ENCODE assay signal across 15 cellular contexts in genomic region chr11:116557261-116557660, GRCh38.
A peak's percentile ranks its signal among the peaks of the same experiment; 100 is the strongest.
DNase-seq lines count a peak whose midpoint lies in the region; ATAC-seq and TF ChIP-seq lines count a peak whose summit lies in the region.
"Had no signal": no experiment of that assay in that cellular context is flagged by ENCODE, and none has a peak within 500 bp of the region (broad histone marks: within the 10 kb centered on the region; RNA-seq: fewer than 3 reads in every experiment).

No MANE protein-coding gene starts in this region.

- TF ChIP-seq CTCF in HFF-Myc (IDR thresholded peaks at IDR 0.05; ENCODE audit: low read depth, low read length, missing control alignments) (no peak), RWPE2 (IDR thresholded peaks at IDR 0.05; ENCODE audit: poor library complexity, severe bottlenecking) (no peak), glutamatergic neuron (IDR thresholded peaks at IDR 0.05; ENCODE audit: partially characterized antibody, unreplicated experiment) (no peak)

- peak; percentile 30 for DNase-seq in AG20443 (ENCODE audit: low spot score)
- DNase-seq in HFF-Myc (ENCODE audit: extremely low read depth, low read depth), result peak; percentile 7
- no peak for DNase-seq in RWPE2 (ENCODE audit: low spot score)
- DNase-seq in glutamatergic neuron, result no peak
- no peak for DNase-seq in stimulated activated CD8-positive, alpha-beta memory T cell treated with anti-CD3 and anti-CD28 coated beads, Interleukin-4, amount 100 ng/mL, for 48 hours
- DNase-seq in DMS79 (lab: John Stamatoyannopoulos, UW), result no peak
- DNase-seq: DMS 273 treated with DMSO at 0.1 percent for 48 hours; HCEC 1CT; NCI-H1092; NK-92 treated with Interleukin-12 subunit alpha and Interleukin-12 subunit beta, amount 100 ng/mL, for 24 hours; RPMI8226 had no signal

- H3K9me3 Mint-ChIP-seq in glutamatergic neuron (ENCODE audit: unreplicated experiment), result peaks cover 6% of the 10 kb centered on the region

- H3K27me3 Mint-ChIP-seq in glutamatergic neuron (ENCODE audit: unreplicated experiment), result peaks cover 6% of the 10 kb centered on the region

- peaks cover 14% of the 10 kb centered on the region for H3K36me3 Mint-ChIP-seq in glutamatergic neuron (ENCODE audit: unreplicated experiment)

- H3K27me3 ChIP-seq in RWPE2 (ENCODE audit: insufficient read depth, poor library complexity, severe bottlenecking), result no peaks in the 10 kb centered on the region

- H3K4me1 ChIP-seq in RWPE2 (ENCODE audit: insufficient read depth, poor library complexity, severe bottlenecking), result no peaks in the 10 kb centered on the region

- no peaks in the 10 kb centered on the region for H3K9me3 ChIP-seq in RWPE2 (ENCODE audit: severe bottlenecking)

- H3K27ac Mint-ChIP-seq in glutamatergic neuron (ENCODE audit: unreplicated experiment), result peak overlapping the region; percentile 43

- no peak overlapping the region for H3K4me3 Mint-ChIP-seq in glutamatergic neuron (ENCODE audit: unreplicated experiment)

- no peaks in the 10 kb centered on the region for H3K36me3 ChIP-seq in RWPE2 (ENCODE audit: low read depth)

- ATAC-seq in RWPE2 (ENCODE audit: low read depth), result peak; percentile 35; the same call in 1 of the 3 replicates
- ATAC-seq in GM19463 (IDR thresholded peaks at IDR 0.05; ENCODE audit: unreplicated experiment), result no peak
- ATAC-seq in HG02870 (IDR thresholded peaks at IDR 0.05; ENCODE audit: unreplicated experiment), result no peak

- peaks cover 14% of the 10 kb centered on the region for H3K4me1 Mint-ChIP-seq in glutamatergic neuron (ENCODE audit: low read depth, unreplicated experiment)

- H3K27ac ChIP-seq in RWPE2 (ENCODE audit: poor library complexity, severe bottlenecking), result no peak overlapping the region
- H3K27ac ChIP-seq: C4-2B, KMS-11 had no signal

- H3K4me3 ChIP-seq in HFF-Myc (replicated peaks; ENCODE audit: low read depth, low read length) (no peak overlapping the region), RWPE2 (ENCODE audit: severe bottlenecking) (no peak overlapping the region)

Comparison
In these comparisons a context has a peak if more than half of its experiments do, and no peak if none do; other contexts are left out.
1. DNase-seq: peak in AG20443 (single experiment) and HFF-Myc (single experiment); none in RWPE2 (single experiment), glutamatergic neuron (single experiment), stimulated activated CD8-positive, alpha-beta memory T cell treated with anti-CD3 and anti-CD28 coated beads, Interleukin-4, amount 100 ng/mL, for 48 hours (single experiment) and DMS79 (single experiment).